26 cellular contexts compared by ENCODE assay signal in the genomic region with DNA sequence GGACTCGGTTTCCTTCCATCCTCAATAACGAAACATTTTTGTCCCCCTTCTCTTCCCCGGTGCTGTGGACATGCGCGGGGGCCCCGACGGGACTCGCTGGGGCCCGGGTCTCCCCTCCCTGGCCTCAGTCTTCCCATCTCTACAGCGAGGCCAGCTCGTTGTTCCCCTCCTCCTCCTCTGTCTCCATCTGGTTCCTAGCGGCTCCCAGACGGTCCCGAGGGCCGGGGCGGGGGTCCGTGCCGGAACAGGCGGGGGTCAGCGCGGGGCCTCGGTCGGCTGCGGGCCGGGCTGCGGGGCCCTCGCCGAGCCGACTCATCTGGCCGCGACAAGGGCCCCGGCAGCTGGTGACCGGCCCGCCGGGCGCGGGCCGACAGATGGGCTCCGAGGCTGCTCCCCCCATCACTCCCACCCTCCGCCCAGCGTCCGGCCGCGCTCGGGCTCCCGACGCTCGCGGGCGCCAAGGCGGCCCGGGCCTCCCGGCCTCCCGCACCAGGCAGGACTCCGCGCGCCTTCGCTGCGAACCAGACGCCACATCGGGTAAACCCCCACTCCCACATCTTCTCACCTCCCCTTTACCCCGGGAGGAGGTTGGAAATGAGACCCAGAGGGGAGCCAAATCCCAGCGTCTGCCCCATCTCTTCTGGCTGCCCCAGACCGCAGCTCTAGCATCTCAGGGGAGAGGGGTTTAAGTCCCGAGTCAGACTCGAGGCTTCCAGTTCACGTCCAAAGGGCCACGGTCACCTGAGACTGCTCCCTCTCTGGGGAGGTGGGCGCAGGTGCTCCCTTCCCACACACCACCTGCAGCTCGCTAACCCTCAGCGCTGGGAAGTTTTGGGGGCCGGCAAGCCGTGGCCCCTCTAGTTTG. TPM values are rescaled to one million over a fixed set of nuclear protein-coding genes. Genes with fewer than 3 reads are reported as not detected.
DNase-seq lines count a peak whose midpoint lies in the region; ATAC-seq, FAIRE-seq and TF ChIP-seq lines count a peak whose summit lies in the region.
"Had no signal": no experiment of that assay in that cellular context is flagged by ENCODE, and none has a peak within 500 bp of the region (broad histone marks: within the 10 kb centered on the region; RNA-seq: fewer than 3 reads in every experiment).

No MANE protein-coding gene starts in this region.

- no TSS peak for BruUV-seq in K562 (replicated peaks; lab: Mats Ljungman, UMichigan)

- no peak for ATAC-seq in K562
- ATAC-seq in HG03460 (IDR thresholded peaks at IDR 0.05; ENCODE audit: unreplicated experiment): no peak
- ATAC-seq: activated CD4-positive, CD25-positive, alpha-beta regulatory T cell treated with anti-CD3 and anti-CD28 coated beads, Interleukin-2, amount 50 U/mL, for 24 hours; activated naive CD8-positive, alpha-beta T cell treated with anti-CD3 and anti-CD28 coated beads, Interleukin-2, amount 50 U/mL, for 24 hours; stimulated activated naive CD8-positive, alpha-beta T cell treated with anti-CD3 and anti-CD28 coated beads, Interleukin-15, Interleukin-2, amounts not matched to agents 100 U/mL and 50 U/mL, for 24 hours had no signal

- TF ChIP-seq CTCF in K562 (IDR thresholded peaks at IDR 0.05 in 2 of 3, conservative IDR thresholded peaks at IDR 0.05 in 1 of 3; ENCODE audit: insufficient read depth in 2 of 3, low read depth in 1 of 3, low read length in 3 of 3): no peak

- H3K27ac ChIP-seq in K562 (ENCODE audit: extremely low read depth, low read depth, low read length): no peak overlapping the region
- H3K27ac ChIP-seq: BLaER1, esophagus squamous epithelium, PC-9, SJCRH30, tibial nerve had no signal

- TF ChIP-seq EP300 in K562 (IDR thresholded peaks at IDR 0.05; ENCODE audit: low read length): no peak

- no peaks in the 10 kb centered on the region for H3K9me3 ChIP-seq in K562 (replicated peaks; ENCODE audit: control insufficient read depth, insufficient read depth, low read depth, low read length)
- H3K9me3 ChIP-seq in iPS-18c (ENCODE audit: control insufficient read depth, insufficient read depth, low read length): peaks cover 2% of the 10 kb centered on the region
- H3K9me3 ChIP-seq: BLaER1, esophagus squamous epithelium, SJCRH30, tibial nerve had no signal

- no peak overlapping the region for H3K4me2 ChIP-seq in K562 (ENCODE audit: insufficient read depth, low read length)
- H3K4me2 ChIP-seq: BLaER1, PC-9 had no signal

- H4K20me1 ChIP-seq in K562 (replicated peaks; ENCODE audit: control insufficient read depth, insufficient read depth, low read length): 0 out of 2 replicates have a peak, but pooled peaks cover 3% of the 10 kb centered on the region

- in situ Hi-C loops in K562 (cut with MboI): no loop called here

- no peak overlapping the region for H3K9ac ChIP-seq in K562 (ENCODE audit: insufficient read depth in 1 of 2, low read depth in 2 of 2, low read length in 2 of 2)
- H3K9ac ChIP-seq: BLaER1 had no signal

- H3K36me3 ChIP-seq in K562 (ENCODE audit: control insufficient read depth, insufficient read depth, low read length): peaks cover 19% of the 10 kb centered on the region; the same call in 1 of the 3 replicates

- TF ChIP-seq RAD21 in K562 (CRISPR knock-in tag; conservative IDR thresholded peaks at IDR 0.05 in 1 of 2, IDR thresholded peaks at IDR 0.05 in 1 of 2): no peak

- H3K79me2 ChIP-seq in K562 (ENCODE audit: control insufficient read depth, insufficient read depth, low read length): no peaks in the 10 kb centered on the region

- WGBS in K562 (ENCODE audit: insufficient coverage, low coverage, missing lambda C conversion rate): 78% methylated on average over 23 of the region's 73 CpGs

- CTCF ChIA-PET in K562 (lab: Yijun Ruan, JAX; ENCODE audit: low intra/inter-chr PET ratio): no interaction called here

- POLR2A ChIA-PET in K562 (lab: Yijun Ruan, JAX): no interaction called here

- intact Hi-C loops in K562 (cut with micrococcal nuclease): no loop called here

- FAIRE-seq in K562 (lab: Jason Lieb, UNC): no peak
- FAIRE-seq: A204.1, bronchial epithelial cell, kidney had no signal

- TF ChIP-seq POLR2A in K562 (conservative IDR thresholded peaks at IDR 0.05): no peak

- peaks cover 0 to 5% of the 10 kb centered on the region in 2 experiments; a peak in 2 of 5 replicates for H3K4me1 ChIP-seq in K562 (replicated peaks in 1 of 2; ENCODE audit: control insufficient read depth in 2 of 2, insufficient read depth in 2 of 2, low read length in 2 of 2)
- H3K4me1 ChIP-seq: BLaER1, SJCRH30 had no signal

- DNase-seq in NCI-H82 (lab: John Stamatoyannopoulos, UW) (peak; percentile 66), NCI-H82 treated with DMSO at 0.1 percent for 48 hours (lab: John Stamatoyannopoulos, UW; ENCODE audit: unreplicated experiment) (no peak), K562 (ENCODE audit: extremely low read depth in 1 of 4, low spot score in 3 of 4) (no peak), retina (peak; percentile 64), NCI-H774 (lab: John Stamatoyannopoulos, UW) (no peak)
- DNase-seq in stimulated activated CD4-positive, alpha-beta T cell treated with anti-CD3 and anti-CD28 coated beads, Interleukin-4, amount 100 ng/mL, for 24 hours: no peak
- DNase-seq: activated naive CD8-positive, alpha-beta T cell treated with anti-CD3 and anti-CD28 coated beads, Interleukin-2, amount 50 U/mL, for 24 hours; esophagus squamous epithelium; MV-4-11; NCI-H1930; NCI-H510A treated with DMSO at 0.1 percent for 48 hours; SJCRH30; stimulated activated CD4-positive, alpha-beta T cell treated with anti-CD3 and anti-CD28 coated beads, Interleukin-15, amount 100 ng/mL, for 24 hours; stimulated activated naive CD8-positive, alpha-beta T cell treated with anti-CD3 and anti-CD28 coated beads, Interleukin-15, Interleukin-2, amounts not matched to agents 100 U/mL and 50 U/mL, for 24 hours had no signal

- H3K9me1 ChIP-seq in K562 (ENCODE audit: control insufficient read depth, insufficient read depth, low read length): no peaks in the 10 kb centered on the region

- H3K4me3 ChIP-seq in K562: no peak overlapping the region
- peak overlapping the region; percentile 31; the same call in 1 of the 2 replicates for H3K4me3 ChIP-seq in iPS-18c (ENCODE audit: insufficient read depth, low read depth, low read length)
- H3K4me3 ChIP-seq: BLaER1, esophagus squamous epithelium, PC-9, SJCRH30, tibial nerve had no signal

- no peak overlapping the region for H2AFZ ChIP-seq in K562 (ENCODE audit: low read depth, low read length)
- H2AFZ ChIP-seq: PC-9 had no signal

- H3K27me3 ChIP-seq in K562 (ENCODE audit: control insufficient read depth in 2 of 2, insufficient read depth in 2 of 2, low read length in 2 of 2): peaks cover 5 to 19% of the 10 kb centered on the region in 2 experiments; a peak in 3 of 5 replicates
- H3K27me3 ChIP-seq: SJCRH30 had no signal

TF ChIP-seq in K562, 482 proteins besides CTCF, POLR2A, EP300 and RAD21:
- TF ChIP-seq STAG1 (CRISPR knock-in tag; IDR thresholded peaks at IDR 0.05; ENCODE audit: borderline replicate concordance) (no peak), POLR2G (IDR thresholded peaks at IDR 0.05; ENCODE audit: low read depth, low read length) (peak; percentile 10; the same call in 1 of the 2 replicates)

RNA-seq across cellular contexts. Expression of a gene that starts 8.1 kb away (rescaled TPM):
- not detected in 2 replicates for total RNA-seq in K562 (2011; cell fraction: chromatin; rRNA removed; ENCODE audit: low replicate concordance)
- total RNA-seq in K562 (2011; cell fraction: nucleolus; rRNA removed): not detected in 2 replicates
- total RNA-seq in K562 (2011; cell fraction: nucleoplasm; rRNA removed): not detected in 2 replicates
- total RNA-seq in K562 (2014; rRNA removed) (not detected in 2 replicates), K562 (2014; rRNA removed; fragmentation: Illumina TruSeq; extraction: Trizol) (not detected in 2 replicates), K562 (2015; rRNA removed; fragmentation: Illumina TruSeq; extraction: Trizol) (not detected in 2 replicates), K562 (2021) (not detected in 2 replicates)
- polyA plus RNA-seq in K562 (2011; rRNA removed) (not detected in 2 replicates), K562 (2014; fragmentation: Illumina TruSeq; extraction: Trizol) (not detected in 2 replicates), K562 (2014; fragmentation: Nextera tagmentation; extraction: Ambion mirVana) (not detected), K562 (2014; rRNA removed) (not detected in 2 replicates)
- not detected in 2 replicates for polyA plus RNA-seq in K562 (2011; cell fraction: cytosol; rRNA removed)
- not detected in 2 replicates for polyA plus RNA-seq in K562 (2011; cell fraction: nucleus; rRNA removed)
- 0.07 TPM in 1 of 2 replicates, not detected in the other for polyA plus RNA-seq in K562 (2012)
- polyA minus RNA-seq in K562 (2011; rRNA and poly(A)+ RNA removed): not detected in 2 replicates
- not detected in 2 replicates for polyA minus RNA-seq in K562 (2011; cell fraction: cytosol; rRNA and poly(A)+ RNA removed)
- polyA minus RNA-seq in K562 (2011; cell fraction: nucleus; rRNA and poly(A)+ RNA removed): not detected in 2 replicates
- total RNA-seq: activated CD8-positive, alpha-beta memory T cell treated with anti-CD3 and anti-CD28 coated beads for 36 hours; bronchial epithelial cell; dermis microvascular lymphatic vessel endothelial cell; esophagus squamous epithelium; glomerular endothelial cell; kidney; PC-9; SJCRH30; tibial nerve had no signal

Comparison
In these comparisons a context has a peak if more than half of its experiments do, and no peak if none do; other contexts are left out.
1. DNase-seq: peak in NCI-H82 (single experiment) and retina (single experiment); none in NCI-H82 treated with DMSO at 0.1 percent for 48 hours (single experiment), K562 (0 of 4), stimulated activated CD4-positive, alpha-beta T cell treated with anti-CD3 and anti-CD28 coated beads, Interleukin-4, amount 100 ng/mL, for 24 hours (single experiment) and NCI-H774 (single experiment).